Comparison of ENCODE assay signal across 1 cellular context in the genomic region with DNA sequence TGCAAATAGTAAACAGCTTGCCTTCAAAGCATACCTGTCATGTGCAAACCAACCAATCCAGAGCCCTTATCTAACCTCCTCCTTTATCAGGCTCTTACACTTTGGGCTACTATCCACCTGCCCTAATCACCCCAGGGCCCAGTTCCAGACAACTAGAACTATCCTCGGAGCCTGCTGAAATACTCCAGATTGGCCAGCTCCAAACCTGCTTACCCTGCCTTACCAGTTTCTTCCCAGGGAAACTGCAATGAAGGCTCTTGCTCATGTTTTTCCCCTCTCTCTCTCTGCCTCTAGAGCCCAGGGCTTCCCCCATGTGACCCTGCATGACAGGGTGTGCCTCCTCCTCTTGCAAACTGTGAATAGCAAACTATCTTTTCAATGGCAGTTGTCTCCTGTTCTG.
TF ChIP-seq lines count a peak whose summit lies in the region.

No MANE protein-coding gene starts in this region.

TF ChIP-seq in liver, 16 proteins besides CTCF, POLR2A, EP300 and RAD21:
- TF ChIP-seq, protein P1, sequence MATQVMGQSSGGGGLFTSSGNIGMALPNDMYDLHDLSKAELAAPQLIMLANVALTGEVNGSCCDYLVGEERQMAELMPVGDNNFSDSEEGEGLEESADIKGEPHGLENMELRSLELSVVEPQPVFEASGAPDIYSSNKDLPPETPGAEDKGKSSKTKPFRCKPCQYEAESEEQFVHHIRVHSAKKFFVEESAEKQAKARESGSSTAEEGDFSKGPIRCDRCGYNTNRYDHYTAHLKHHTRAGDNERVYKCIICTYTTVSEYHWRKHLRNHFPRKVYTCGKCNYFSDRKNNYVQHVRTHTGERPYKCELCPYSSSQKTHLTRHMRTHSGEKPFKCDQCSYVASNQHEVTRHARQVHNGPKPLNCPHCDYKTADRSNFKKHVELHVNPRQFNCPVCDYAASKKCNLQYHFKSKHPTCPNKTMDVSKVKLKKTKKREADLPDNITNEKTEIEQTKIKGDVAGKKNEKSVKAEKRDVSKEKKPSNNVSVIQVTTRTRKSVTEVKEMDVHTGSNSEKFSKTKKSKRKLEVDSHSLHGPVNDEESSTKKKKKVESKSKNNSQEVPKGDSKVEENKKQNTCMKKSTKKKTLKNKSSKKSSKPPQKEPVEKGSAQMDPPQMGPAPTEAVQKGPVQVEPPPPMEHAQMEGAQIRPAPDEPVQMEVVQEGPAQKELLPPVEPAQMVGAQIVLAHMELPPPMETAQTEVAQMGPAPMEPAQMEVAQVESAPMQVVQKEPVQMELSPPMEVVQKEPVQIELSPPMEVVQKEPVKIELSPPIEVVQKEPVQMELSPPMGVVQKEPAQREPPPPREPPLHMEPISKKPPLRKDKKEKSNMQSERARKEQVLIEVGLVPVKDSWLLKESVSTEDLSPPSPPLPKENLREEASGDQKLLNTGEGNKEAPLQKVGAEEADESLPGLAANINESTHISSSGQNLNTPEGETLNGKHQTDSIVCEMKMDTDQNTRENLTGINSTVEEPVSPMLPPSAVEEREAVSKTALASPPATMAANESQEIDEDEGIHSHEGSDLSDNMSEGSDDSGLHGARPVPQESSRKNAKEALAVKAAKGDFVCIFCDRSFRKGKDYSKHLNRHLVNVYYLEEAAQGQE (IDR thresholded peaks at IDR 0.05): no peak
- TF ChIP-seq SP1 (IDR thresholded peaks at IDR 0.05) (peak; percentile 44), HNF4G (IDR thresholded peaks at IDR 0.05) (no peak), JUND (IDR thresholded peaks at IDR 0.05) (no peak), FOXA1 (IDR thresholded peaks at IDR 0.05) (no peak), FOXA2 (IDR thresholded peaks at IDR 0.05) (no peak), RXRA (IDR thresholded peaks at IDR 0.05) (peak in 1 of 2 donors; percentile 16), YY1 (IDR thresholded peaks at IDR 0.05) (no peak), GABPA (IDR thresholded peaks at IDR 0.05 in 1 of 2, conservative IDR thresholded peaks at IDR 0.05 in 1 of 2) (no peak), EGR1 (IDR thresholded peaks at IDR 0.05; ENCODE audit: low read depth in 2 of 2) (no peak), NR2F2 (IDR thresholded peaks at IDR 0.05) (no peak), HNF4A (conservative IDR thresholded peaks at IDR 0.05) (peak; percentile 41 to 45)
- TF ChIP-seq, protein P2, sequence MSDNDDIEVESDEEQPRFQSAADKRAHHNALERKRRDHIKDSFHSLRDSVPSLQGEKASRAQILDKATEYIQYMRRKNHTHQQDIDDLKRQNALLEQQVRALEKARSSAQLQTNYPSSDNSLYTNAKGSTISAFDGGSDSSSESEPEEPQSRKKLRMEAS (IDR thresholded peaks at IDR 0.05): no peak
- TF ChIP-seq, protein P3, sequence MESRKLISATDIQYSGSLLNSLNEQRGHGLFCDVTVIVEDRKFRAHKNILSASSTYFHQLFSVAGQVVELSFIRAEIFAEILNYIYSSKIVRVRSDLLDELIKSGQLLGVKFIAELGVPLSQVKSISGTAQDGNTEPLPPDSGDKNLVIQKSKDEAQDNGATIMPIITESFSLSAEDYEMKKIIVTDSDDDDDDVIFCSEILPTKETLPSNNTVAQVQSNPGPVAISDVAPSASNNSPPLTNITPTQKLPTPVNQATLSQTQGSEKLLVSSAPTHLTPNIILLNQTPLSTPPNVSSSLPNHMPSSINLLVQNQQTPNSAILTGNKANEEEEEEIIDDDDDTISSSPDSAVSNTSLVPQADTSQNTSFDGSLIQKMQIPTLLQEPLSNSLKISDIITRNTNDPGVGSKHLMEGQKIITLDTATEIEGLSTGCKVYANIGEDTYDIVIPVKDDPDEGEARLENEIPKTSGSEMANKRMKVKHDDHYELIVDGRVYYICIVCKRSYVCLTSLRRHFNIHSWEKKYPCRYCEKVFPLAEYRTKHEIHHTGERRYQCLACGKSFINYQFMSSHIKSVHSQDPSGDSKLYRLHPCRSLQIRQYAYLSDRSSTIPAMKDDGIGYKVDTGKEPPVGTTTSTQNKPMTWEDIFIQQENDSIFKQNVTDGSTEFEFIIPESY (IDR thresholded peaks at IDR 0.05): no peak
- TF ChIP-seq, protein P4, sequence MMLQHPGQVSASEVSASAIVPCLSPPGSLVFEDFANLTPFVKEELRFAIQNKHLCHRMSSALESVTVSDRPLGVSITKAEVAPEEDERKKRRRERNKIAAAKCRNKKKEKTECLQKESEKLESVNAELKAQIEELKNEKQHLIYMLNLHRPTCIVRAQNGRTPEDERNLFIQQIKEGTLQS (IDR thresholded peaks at IDR 0.05): no peak
